ENCODE assay signal across 10 cellular contexts in genomic region chr11:78313181-78313788, GRCh38.
DNase-seq lines count a peak whose midpoint lies in the region; ATAC-seq, FAIRE-seq and TF ChIP-seq lines count a peak whose summit lies in the region.
"Had no signal": no experiment of that assay in that cellular context is flagged by ENCODE, and none has a peak within 500 bp of the region (broad histone marks: within the 10 kb centered on the region; RNA-seq: fewer than 3 reads in every experiment).

No MANE protein-coding gene starts in this region.

- TF ChIP-seq CTCF in astrocyte of the cerebellum (IDR thresholded peaks at IDR 0.05; ENCODE audit: low read depth, low read length, missing control alignments): no peak

- no peak for FAIRE-seq in GM12891 (lab: Jason Lieb, UNC)

- in situ Hi-C loops in astrocyte of the cerebellum (cut with HindIII; ENCODE audit: low sequenced_read_pairs): no loop called here

- WGBS in urinary bladder: 82% methylated on average over 2 of the region's 2 CpGs

- intact Hi-C loops in activated CD4-positive, alpha-beta T cell treated with anti-CD3 and anti-CD28 coated beads for 36 hours (cut with DNase I, micrococcal nuclease): no loop called here

- H3K27ac ChIP-seq in layer of hippocampus (ENCODE audit: low read depth, low read length): peak overlapping the region; percentile 35
- peak overlapping the region; percentile 38 for H3K27ac ChIP-seq in urinary bladder (ENCODE audit: low read depth)

- H3K4me3 ChIP-seq in astrocyte of the cerebellum (ENCODE audit: low read depth, low read length): no peak overlapping the region
- H3K4me3 ChIP-seq in urinary bladder (ENCODE audit: low read depth, low read length): no peak overlapping the region

- no peak overlapping the region for H3K4me3 Mint-ChIP-seq in activated CD4-positive, alpha-beta T cell treated with anti-CD3 and anti-CD28 coated beads for 36 hours
- H3K4me3 Mint-ChIP-seq: central memory CD8-positive, alpha-beta T cell had no signal

- no peaks in the 10 kb centered on the region for H3K9me3 Mint-ChIP-seq in activated CD4-positive, alpha-beta T cell treated with anti-CD3 and anti-CD28 coated beads for 36 hours (ENCODE audit: low read depth)
- H3K9me3 Mint-ChIP-seq: central memory CD8-positive, alpha-beta T cell had no signal

- ATAC-seq in HG03354 (IDR thresholded peaks at IDR 0.05; ENCODE audit: poor library complexity, severe bottlenecking, unreplicated experiment): no peak
- ATAC-seq in activated CD4-positive, alpha-beta T cell treated with anti-CD3 and anti-CD28 coated beads for 36 hours: no peak

- POLR2A ChIA-PET in activated CD4-positive, alpha-beta T cell treated with anti-CD3 and anti-CD28 coated beads for 36 hours (lab: Charles Lee): no interaction called here

- no peaks in the 10 kb centered on the region for H3K27me3 Mint-ChIP-seq in activated CD4-positive, alpha-beta T cell treated with anti-CD3 and anti-CD28 coated beads for 36 hours

- DNase-seq in NCI-H2029 (lab: John Stamatoyannopoulos, UW) (peak; percentile 38), NCI-H2029 treated with DMSO at 0.1 percent for 48 hours (lab: John Stamatoyannopoulos, UW) (no peak), astrocyte of the cerebellum (ENCODE audit: low read depth) (peak; percentile 29), GM12891 (ENCODE audit: insufficient read length, low spot score) (no peak)
- DNase-seq in activated CD4-positive, alpha-beta T cell treated with anti-CD3 and anti-CD28 coated beads for 36 hours: no peak
- DNase-seq: H7 had no signal

- CTCF ChIA-PET in activated CD4-positive, alpha-beta T cell treated with anti-CD3 and anti-CD28 coated beads for 36 hours (lab: Charles Lee): interaction anchor here (0.6 kb wide), 1 partner anchor 169 kb away, joined by 3 read pairs; no protein-coding TSS in a partner anchor

- H3K4me1 Mint-ChIP-seq in activated CD4-positive, alpha-beta T cell treated with anti-CD3 and anti-CD28 coated beads for 36 hours: peaks cover 18% of the 10 kb centered on the region
- H3K4me1 Mint-ChIP-seq: central memory CD8-positive, alpha-beta T cell had no signal

- H3K36me3 Mint-ChIP-seq in activated CD4-positive, alpha-beta T cell treated with anti-CD3 and anti-CD28 coated beads for 36 hours (ENCODE audit: low read depth): no peaks in the 10 kb centered on the region

- no peak for TF ChIP-seq POLR2A in GM12891 (IDR thresholded peaks at IDR 0.05; ENCODE audit: low read depth, low read length)

- no peaks in the 10 kb centered on the region for H3K27me3 ChIP-seq in layer of hippocampus (ENCODE audit: control insufficient read depth, insufficient read depth, low read length)

- H3K27ac Mint-ChIP-seq in activated CD4-positive, alpha-beta T cell treated with anti-CD3 and anti-CD28 coated beads for 36 hours: no peak overlapping the region

- H3K4me1 ChIP-seq in urinary bladder (ENCODE audit: insufficient read depth): peaks cover 1% of the 10 kb centered on the region

- no peaks in the 10 kb centered on the region for H3K36me3 ChIP-seq in urinary bladder (ENCODE audit: insufficient read depth)

TF ChIP-seq in GM12891, 5 proteins besides CTCF, POLR2A, EP300 and RAD21:
- TF ChIP-seq POLR2AphosphoS5 (IDR thresholded peaks at IDR 0.05; ENCODE audit: low read depth, low read length): no peak
- TF ChIP-seq POU2F2 (IDR thresholded peaks at IDR 0.05; ENCODE audit: low read depth, low read length): no peak
- TF ChIP-seq PAX5 (IDR thresholded peaks at IDR 0.05; ENCODE audit: insufficient read depth, low read length, severe bottlenecking): no peak
- no peak for TF ChIP-seq TAF1 (IDR thresholded peaks at IDR 0.05; ENCODE audit: low read depth, low read length)
- TF ChIP-seq SPI1 (IDR thresholded peaks at IDR 0.05; ENCODE audit: low read depth, low read length): no peak

Comparison
In these comparisons a context has a peak if more than half of its experiments do, and no peak if none do; other contexts are left out.
1. DNase-seq: peak in NCI-H2029 (single experiment) and astrocyte of the cerebellum (single experiment); none in NCI-H2029 treated with DMSO at 0.1 percent for 48 hours (single experiment), GM12891 (single experiment) and activated CD4-positive, alpha-beta T cell treated with anti-CD3 and anti-CD28 coated beads for 36 hours (single experiment).